ENCODE assay signal across 27 cellular contexts in the genomic region with DNA sequence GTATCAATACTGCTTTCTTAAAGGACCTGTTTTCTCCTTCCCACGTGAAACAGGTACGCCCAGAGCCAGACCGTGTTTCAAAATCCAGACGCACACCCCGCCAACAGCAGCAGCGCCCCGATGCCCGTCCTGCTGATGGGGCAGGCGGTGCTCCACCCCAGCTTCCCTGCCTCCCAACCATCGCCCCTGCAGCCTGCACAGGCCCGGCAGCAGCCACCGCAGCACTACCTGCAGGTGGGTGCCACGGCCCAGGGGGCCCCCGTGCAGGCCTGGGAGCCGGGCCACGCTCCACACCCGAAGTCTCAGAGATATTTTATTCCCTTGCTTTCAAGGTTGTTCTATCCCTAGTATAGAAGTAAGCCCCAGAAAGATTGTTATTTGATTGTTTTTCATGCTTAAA.
"Had no signal": no experiment of that assay in that cellular context is flagged by ENCODE, and none has a peak within 500 bp of the region (broad histone marks: within the 10 kb centered on the region; RNA-seq: fewer than 3 reads in every experiment).

No MANE protein-coding gene starts in this region.

- H3K27me3 Mint-ChIP-seq: dendritic cell treated with granulocyte-macrophage colony-stimulating factor and Interleukin-4, amounts not matched to agents 40 ng/mL and 50 ng/mL, for 4 days; effector memory CD8-positive, alpha-beta T cell had no signal

- H3K9me3 Mint-ChIP-seq: dendritic cell treated with granulocyte-macrophage colony-stimulating factor and Interleukin-4, amounts not matched to agents 40 ng/mL and 50 ng/mL, for 4 days; effector memory CD8-positive, alpha-beta T cell; endodermal cell had no signal

- DNase-seq: colonic mucosa; cortex of kidney; dermis blood vessel endothelial cell; dorsolateral prefrontal cortex; effector CD4-positive, alpha-beta T cell; effector CD8-positive, alpha-beta T cell; effector memory CD8-positive, alpha-beta T cell; endodermal cell; erythroblast; esophagus squamous epithelium; foreskin fibroblast; foreskin keratinocyte; foreskin melanocyte; gastrocnemius medialis; glutamatergic neuron; heart left ventricle; heart right ventricle had no signal

- H3K9me3 ChIP-seq: colonic mucosa, esophagus muscularis mucosa, esophagus squamous epithelium, gastrocnemius medialis, gastroesophageal sphincter, heart left ventricle, heart right ventricle had no signal

- FAIRE-seq: colon, endometrium, endothelial cell of umbilical vein, frontal cortex had no signal

- H3K27me3 ChIP-seq: colonic mucosa, dorsolateral prefrontal cortex, esophagus muscularis mucosa, esophagus squamous epithelium, foreskin keratinocyte, gastrocnemius medialis, gastroesophageal sphincter, heart left ventricle, heart right ventricle had no signal

- H3K27ac Mint-ChIP-seq: dendritic cell treated with granulocyte-macrophage colony-stimulating factor and Interleukin-4, amounts not matched to agents 40 ng/mL and 50 ng/mL, for 4 days; effector memory CD8-positive, alpha-beta T cell; endodermal cell had no signal

- H3K27ac ChIP-seq: colonic mucosa, coronary artery, dorsolateral prefrontal cortex, epithelial cell of prostate, esophagus muscularis mucosa, esophagus squamous epithelium, foreskin keratinocyte, gastrocnemius medialis, gastroesophageal sphincter, heart left ventricle, heart right ventricle had no signal

- H3K36me3 ChIP-seq: colonic mucosa had no signal

- ATAC-seq: effector memory CD8-positive, alpha-beta T cell; esophagus mucosa; foreskin keratinocyte; gastrocnemius medialis; gastroesophageal sphincter; heart left ventricle; heart right ventricle had no signal

- H3K4me3 ChIP-seq: colonic mucosa, coronary artery, dorsolateral prefrontal cortex, esophagus muscularis mucosa, esophagus squamous epithelium, gastrocnemius medialis, gastroesophageal sphincter, heart left ventricle, heart right ventricle had no signal

- H3K4me3 Mint-ChIP-seq: dendritic cell treated with granulocyte-macrophage colony-stimulating factor and Interleukin-4, amounts not matched to agents 40 ng/mL and 50 ng/mL, for 4 days; effector memory CD8-positive, alpha-beta T cell; endodermal cell had no signal

- H3K4me1 ChIP-seq: colonic mucosa, esophagus muscularis mucosa, esophagus squamous epithelium, foreskin keratinocyte, gastrocnemius medialis, heart left ventricle, heart right ventricle had no signal
